Comparison of ENCODE assay signal across 16 cellular contexts in the genomic region with DNA sequence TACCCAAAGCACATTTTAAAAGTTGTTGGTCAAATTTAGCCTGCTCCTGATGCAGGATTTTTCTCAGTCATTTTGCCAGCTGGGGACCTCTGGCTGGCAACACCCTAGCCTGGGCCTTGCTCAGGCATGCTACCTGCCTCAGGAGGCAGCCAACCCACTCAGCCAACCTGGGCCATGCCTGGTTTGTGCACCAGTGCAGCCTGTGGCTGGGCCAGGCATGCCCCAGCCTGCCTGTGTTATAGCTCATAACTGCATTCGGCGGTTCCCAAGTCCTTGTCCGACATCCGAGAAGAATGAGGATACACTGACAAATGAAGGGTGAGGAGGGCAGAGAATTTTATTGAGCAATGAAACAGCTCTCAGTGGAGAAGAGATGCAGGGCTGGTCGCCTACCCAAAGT.
DNase-seq lines count a peak whose midpoint lies in the region; ATAC-seq and TF ChIP-seq lines count a peak whose summit lies in the region.
"Had no signal": no experiment of that assay in that cellular context is flagged by ENCODE, and none has a peak within 500 bp of the region (broad histone marks: within the 10 kb centered on the region; RNA-seq: fewer than 3 reads in every experiment).

No MANE protein-coding gene starts in this region.

- H3K27me3 ChIP-seq in mammary epithelial cell (ENCODE audit: insufficient read depth, low read length): no peaks in the 10 kb centered on the region
- H3K27me3 ChIP-seq in thyroid gland: no peaks in the 10 kb centered on the region
- H3K27me3 ChIP-seq: BLaER1 had no signal

- TF ChIP-seq CTCF in mammary epithelial cell (conservative IDR thresholded peaks at IDR 0.05 in 1 of 2, IDR thresholded peaks at IDR 0.05 in 1 of 2; ENCODE audit: extremely low read depth in 1 of 2, insufficient read depth in 1 of 2, low read depth in 1 of 2, low read length in 2 of 2) (no peak), thyroid gland (IDR thresholded peaks at IDR 0.05) (no peak)

- WGBS in mammary epithelial cell (ENCODE audit: low coverage, missing lambda C conversion rate): 8% methylated on average over 5 of the region's 5 CpGs
- 91 to 96% methylated on average over 5 of the region's 5 CpGs for whole genome bisulfite sequencing in thyroid gland, 2 donors

- H3K4me2 ChIP-seq in mammary epithelial cell (ENCODE audit: insufficient read depth, low read depth, low read length): peak overlapping the region; percentile 55
- H3K4me2 ChIP-seq: BLaER1 had no signal

- dilution Hi-C loops in mammary epithelial cell (cut with HindIII; ENCODE audit: low sequenced_read_pairs): no loop called here

- H2AFZ ChIP-seq in mammary epithelial cell (ENCODE audit: low read depth, low read length): peak overlapping the region; percentile 29
- H2AFZ ChIP-seq: GM23248 had no signal

- H3K9me3 ChIP-seq in mammary epithelial cell (replicated peaks; ENCODE audit: insufficient read depth, low read length) (no peaks in the 10 kb centered on the region), thyroid gland (no peaks in the 10 kb centered on the region)

- DNase-seq in HPDE6-E6E7 (ENCODE audit: extremely low spot score) (peak; percentile 76), mammary epithelial cell (peak; percentile 98), posterior vena cava (ENCODE audit: low spot score) (peak; percentile 43), thyroid gland (no peak), ecto neural progenitor cell (ENCODE audit: low spot score) (no peak)
- DNase-seq: 8988T; AML-193; CD8-positive, alpha-beta memory T cell; DMS53; GF-D8; GM23248; H7 had no signal

- CTCF ChIA-PET in mammary epithelial cell (lab: Charles Lee; ENCODE audit: low non-redundant PET): no interaction called here

- in situ Hi-C loops in mammary epithelial cell (cut with MboI; ENCODE audit: low sequenced_read_pairs in 2 of 2): no loop called here

- H3K4me1 ChIP-seq in mammary epithelial cell (ENCODE audit: insufficient read depth, low read length) (peaks cover 24% of the 10 kb centered on the region), thyroid gland (no peaks in the 10 kb centered on the region)
- H3K4me1 ChIP-seq: BLaER1 had no signal

- no peaks in the 10 kb centered on the region for H3K79me2 ChIP-seq in mammary epithelial cell (ENCODE audit: insufficient read depth, low read length)

- TF ChIP-seq POLR2A in thyroid gland (IDR thresholded peaks at IDR 0.05): no peak

- no TSS peak for BruUV-seq in mammary epithelial cell (replicated peaks; lab: Mats Ljungman, UMichigan)

- no peaks in the 10 kb centered on the region for H4K20me1 ChIP-seq in mammary epithelial cell (ENCODE audit: insufficient read depth, low read length)
- H4K20me1 ChIP-seq: BLaER1 had no signal

- intact Hi-C loops in mammary epithelial cell (cut with micrococcal nuclease) (loop anchor here (1.0 to 5.0 kb wide), 2 partner anchors 50 to 116 kb away; no protein-coding TSS in a partner anchor), posterior vena cava (cut with DNase I) (no loop called here), thyroid gland (cut with DNase I) (no loop called here)

- ATAC-seq in esophagus mucosa (peak; percentile 100), GM18907 (IDR thresholded peaks at IDR 0.05; ENCODE audit: unreplicated experiment) (no peak)
- ATAC-seq: HepG2 had no signal

- H3K27ac ChIP-seq in mammary epithelial cell (ENCODE audit: insufficient read depth, low read depth, low read length) (peak overlapping the region; percentile 97), thyroid gland (no peak overlapping the region)
- H3K27ac ChIP-seq: BLaER1, GM23248 had no signal

- H3K9ac ChIP-seq in mammary epithelial cell (ENCODE audit: insufficient read depth, low read length): peak overlapping the region; percentile 63
- H3K9ac ChIP-seq: BLaER1, GM23248 had no signal

- H3K36me3 ChIP-seq in mammary epithelial cell (ENCODE audit: insufficient read depth, low read length) (no peaks in the 10 kb centered on the region), thyroid gland (no peaks in the 10 kb centered on the region)
- H3K36me3 ChIP-seq: BLaER1 had no signal

- H3K4me3 ChIP-seq in mammary epithelial cell (replicated peaks in 1 of 3; ENCODE audit: insufficient read depth in 1 of 3, low read depth in 2 of 3, low read length in 3 of 3) (no peak overlapping the region), thyroid gland (replicated peaks in 1 of 3) (no peak overlapping the region)
- H3K4me3 ChIP-seq: BLaER1, GM23248 had no signal

Comparison
In these comparisons a context has a peak if more than half of its experiments do, and no peak if none do; other contexts are left out.
1. DNase-seq: peak in HPDE6-E6E7 (single experiment), mammary epithelial cell (single experiment) and posterior vena cava (single experiment); none in thyroid gland (0 of 2) and ecto neural progenitor cell (single experiment).